Comparison of ENCODE assay signal across 8 cellular contexts in genomic region chr1:43650306-43650941, GRCh38. TPM values are rescaled to one million over a fixed set of nuclear protein-coding genes. Genes with fewer than 3 reads are reported as not detected.
DNase-seq lines count a peak whose midpoint lies in the region; ATAC-seq and TF ChIP-seq lines count a peak whose summit lies in the region.

No MANE protein-coding gene starts in this region.

- TF ChIP-seq CTCF in epithelial cell of esophagus (IDR thresholded peaks at IDR 0.05; ENCODE audit: insufficient read depth, low read depth, low read length, missing control alignments): no peak

- DNase-seq in Caki2 (ENCODE audit: low read depth) (peak; percentile 86), HUDEP-2 (lab: John Stamatoyannopoulos, UW; ENCODE audit: unreplicated experiment in 76 of 76) (peak; percentile 36 to 96 (median 90)), NOMO-1 treated with dmso at 0.1 percent for 144 hours (lab: John Stamatoyannopoulos, UW; ENCODE audit: unreplicated experiment) (peak; percentile 87), epithelial cell of esophagus (ENCODE audit: low read depth) (peak; percentile 98), middle frontal gyrus (ENCODE audit: extremely low spot score, low spot score) (peak; percentile 93)
- DNase-seq in activated CD8-positive, alpha-beta memory T cell treated with anti-CD3 and anti-CD28 coated beads, Interleukin-2, amount 50 U/mL, for 24 hours (ENCODE audit: extremely low read depth): peak; percentile 85
- DNase-seq in stimulated activated CD8-positive, alpha-beta memory T cell treated with anti-CD3 and anti-CD28 coated beads, Interleukin-2, amount 100 ng/mL, for 48 hours (ENCODE audit: low read depth in 2 of 2): peak; percentile 82 to 89

- H3K4me3 ChIP-seq in epithelial cell of esophagus (ENCODE audit: low read length): peak overlapping the region; percentile 68

- ATAC-seq in GM21390 (IDR thresholded peaks at IDR 0.05; ENCODE audit: unreplicated experiment): peak; percentile 50

- in situ Hi-C loops in Caki2 (cut with HindIII; ENCODE audit: low pct_unique_long_range_greater_than_20kb, low sequenced_read_pairs): no loop called here

RNA-seq across cellular contexts. Expression of gene KDM4A, which starts 0.5 kb away (rescaled TPM):
- total RNA-seq in Caki2 (2014; rRNA removed; shearing (Covaris generic); ENCODE audit: low replicate concordance): 13.7 and 15.5 TPM in 2 replicates

RNA-seq across cellular contexts. Expression of gene ST3GAL3, which starts 56.9 kb away (rescaled TPM):
- 18.0 and 28.2 TPM in 2 replicates for total RNA-seq in Caki2 (2014; rRNA removed; shearing (Covaris generic); ENCODE audit: low replicate concordance)

Comparison
In these comparisons a context has a peak if more than half of its experiments do, and no peak if none do; other contexts are left out.
1. Peak in every context shown above with its lines: DNase-seq, ATAC-seq and H3K4me3 ChIP-seq.